Comparison of ENCODE assay signal across 13 cellular contexts in the genomic region with DNA sequence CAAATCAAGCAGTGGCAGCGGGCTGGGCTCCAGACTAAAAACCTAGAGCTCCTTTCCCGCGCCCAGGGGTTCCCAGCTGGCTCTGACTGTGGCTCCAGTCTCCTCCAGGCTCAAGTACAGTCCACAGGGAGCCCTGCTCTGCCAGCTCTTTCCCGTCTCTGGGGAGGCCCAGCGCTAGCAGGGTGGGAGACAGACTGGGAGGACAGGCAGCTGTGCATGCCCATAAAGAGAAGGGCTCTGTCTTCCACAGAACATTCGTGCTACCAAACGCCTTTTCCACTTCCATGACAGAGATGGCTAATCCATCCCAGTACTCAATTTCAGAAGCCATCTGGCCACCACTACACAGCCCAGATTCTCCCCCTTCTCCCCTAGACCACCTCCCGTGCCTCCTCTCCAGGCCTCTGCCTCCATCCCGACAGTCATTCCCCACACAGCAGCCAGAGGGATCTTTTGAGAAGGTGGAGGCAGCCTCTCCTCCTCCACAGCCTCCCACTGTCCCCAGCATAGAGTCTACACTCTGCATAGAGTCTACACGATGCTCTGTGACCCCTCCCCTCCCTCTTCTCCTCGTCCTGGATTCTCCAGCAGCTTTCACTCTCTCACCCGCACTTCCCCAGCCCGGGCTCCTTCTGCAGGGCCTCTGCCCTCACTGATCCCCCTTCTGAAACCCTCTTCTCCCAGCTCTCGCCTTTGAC. TPM values are rescaled to one million over a fixed set of nuclear protein-coding genes. Genes with fewer than 3 reads are reported as not detected.
DNase-seq lines count a peak whose midpoint lies in the region; ATAC-seq and TF ChIP-seq lines count a peak whose summit lies in the region.
"Had no signal": no experiment of that assay in that cellular context is flagged by ENCODE, and none has a peak within 500 bp of the region (broad histone marks: within the 10 kb centered on the region; RNA-seq: fewer than 3 reads in every experiment).

No MANE protein-coding gene starts in this region.

- no peak overlapping the region for H3K4me2 ChIP-seq in GM23338

- no peaks in the 10 kb centered on the region for H3K9me2 ChIP-seq in GM23338 (ENCODE audit: insufficient read depth)

- TF ChIP-seq CTCF in brain (conservative IDR thresholded peaks at IDR 0.05) (no peak), neural crest cell (conservative IDR thresholded peaks at IDR 0.05) (no peak), GM23338 (conservative IDR thresholded peaks at IDR 0.05; ENCODE audit: low read depth in 2 of 2) (no peak)

- peaks cover 0 to 4% (median 1%) of the 10 kb centered on the region in 4 donors for H3K4me1 Mint-ChIP-seq in CD4-positive, alpha-beta memory T cell
- H3K4me1 Mint-ChIP-seq in brain: peaks cover 29% of the 10 kb centered on the region
- H3K4me1 Mint-ChIP-seq in neural crest cell: no peaks in the 10 kb centered on the region
- no peaks in the 10 kb centered on the region for H3K4me1 Mint-ChIP-seq in GM23338

- H3K36me3 ChIP-seq in CD4-positive, alpha-beta memory T cell (ENCODE audit: insufficient read depth, low read length): no peaks in the 10 kb centered on the region
- no peaks in the 10 kb centered on the region for H3K36me3 ChIP-seq in GM23338 (ENCODE audit: insufficient read depth)
- H3K36me3 ChIP-seq: gastrocnemius medialis, pancreas had no signal

- H3F3A ChIP-seq in GM23338 (replicated peaks; ENCODE audit: low read depth): no peaks in the 10 kb centered on the region

- intact Hi-C loops in CD4-positive, alpha-beta memory T cell (cut with micrococcal nuclease): no loop called here

- H3K9me3 Mint-ChIP-seq in CD4-positive, alpha-beta memory T cell: no peaks in the 10 kb centered on the region
- peaks cover 0 to 5% (median 0%) of the 10 kb centered on the region in 5 experiments for H3K9me3 Mint-ChIP-seq in brain
- H3K9me3 Mint-ChIP-seq in neural crest cell: no peaks in the 10 kb centered on the region
- no peaks in the 10 kb centered on the region for H3K9me3 Mint-ChIP-seq in GM23338

- H3K4me3 ChIP-seq in CD4-positive, alpha-beta memory T cell (ENCODE audit: low read length in 2 of 2): no peak overlapping the region
- H3K4me3 ChIP-seq in GM23338: no peak overlapping the region
- H3K4me3 ChIP-seq: gastrocnemius medialis, pancreas, testis had no signal

- H3K27me3 Mint-ChIP-seq in CD4-positive, alpha-beta memory T cell: no peaks in the 10 kb centered on the region
- H3K27me3 Mint-ChIP-seq in brain (peaks cover 9% of the 10 kb centered on the region), neural crest cell (ENCODE audit: low read depth) (no peaks in the 10 kb centered on the region), GM23338 (ENCODE audit: insufficient read depth, low read depth, poor library complexity) (peaks cover 13% of the 10 kb centered on the region)

- no peak overlapping the region for H3K4me3 Mint-ChIP-seq in CD4-positive, alpha-beta memory T cell
- H3K4me3 Mint-ChIP-seq in brain (no peak overlapping the region), neural crest cell (peak overlapping the region; percentile 33), GM23338 (no peak overlapping the region)

- H3K27ac Mint-ChIP-seq in CD4-positive, alpha-beta memory T cell: peak overlapping the region in 4 of 7 donors; percentile 5 to 29 (median 20)
- H3K27ac Mint-ChIP-seq in brain: peak overlapping the region in 3 of 5 experiments; percentile 60 to 67 (median 62)
- peak overlapping the region; percentile 78 for H3K27ac Mint-ChIP-seq in neural crest cell (ENCODE audit: unreplicated experiment)
- H3K27ac Mint-ChIP-seq in GM23338: no peak overlapping the region

- H3K9me3 ChIP-seq in CD4-positive, alpha-beta memory T cell (ENCODE audit: control insufficient read depth in 1 of 2, low read length in 2 of 2): no peaks in the 10 kb centered on the region
- H3K9me3 ChIP-seq: gastrocnemius medialis, pancreas, testis had no signal

- no peaks in the 10 kb centered on the region for H3K27me3 ChIP-seq in CD4-positive, alpha-beta memory T cell (ENCODE audit: insufficient read depth, low read length)
- H3K27me3 ChIP-seq in GM23338 (ENCODE audit: insufficient read depth): 0 out of 2 replicates have a peak, but pooled peaks cover 8% of the 10 kb centered on the region
- H3K27me3 ChIP-seq: gastrocnemius medialis, pancreas, testis had no signal

- POLR2A ChIA-PET in CD4-positive, alpha-beta memory T cell (lab: Charles Lee; ENCODE audit: partially characterized antibody): no interaction called here

- DNase-seq in CD4-positive, alpha-beta memory T cell: no peak
- peak; percentile 34 for DNase-seq in NCI-H1694 (lab: John Stamatoyannopoulos, UW)
- no peak for DNase-seq in neural crest cell (ENCODE audit: low read depth, low spot score)
- no peak for DNase-seq in GM23338 (ENCODE audit: low spot score)
- DNase-seq in NCI-H187 treated with DMSO at 0.1 percent for 48 hours (lab: John Stamatoyannopoulos, UW): no peak
- DNase-seq: amygdala, DMS79 treated with DMSO at 0.1 percent for 48 hours, pancreas, testis had no signal

- peaks cover 2% of the 10 kb centered on the region for H3K4me1 ChIP-seq in CD4-positive, alpha-beta memory T cell (ENCODE audit: insufficient read depth, low read length)
- H3K4me1 ChIP-seq in GM23338 (ENCODE audit: insufficient read depth): no peaks in the 10 kb centered on the region
- H3K4me1 ChIP-seq: pancreas, testis had no signal

- H3K27ac ChIP-seq in CD4-positive, alpha-beta memory T cell (ENCODE audit: low read depth, low read length): no peak overlapping the region
- no peak overlapping the region for H3K27ac ChIP-seq in GM23338 (ENCODE audit: low read depth)
- H3K27ac ChIP-seq: gastrocnemius medialis, pancreas, testis had no signal

- no peaks in the 10 kb centered on the region for H3K79me2 ChIP-seq in GM23338 (replicated peaks; ENCODE audit: insufficient read depth)

- no peaks in the 10 kb centered on the region for H4K20me1 ChIP-seq in GM23338 (replicated peaks; ENCODE audit: insufficient read depth)

- no peak overlapping the region for H2AFZ ChIP-seq in GM23338

- ATAC-seq in GM23338 (no peak), GM21423 (IDR thresholded peaks at IDR 0.05; ENCODE audit: unreplicated experiment) (no peak), GM19395 (IDR thresholded peaks at IDR 0.05; ENCODE audit: unreplicated experiment) (no peak)

- CTCF ChIA-PET in CD4-positive, alpha-beta memory T cell (lab: Charles Lee; ENCODE audit: partially characterized antibody): no interaction called here

- H3K36me3 Mint-ChIP-seq in CD4-positive, alpha-beta memory T cell: no peaks in the 10 kb centered on the region
- H3K36me3 Mint-ChIP-seq in brain (no peaks in the 10 kb centered on the region), neural crest cell (ENCODE audit: low read depth) (no peaks in the 10 kb centered on the region), GM23338 (ENCODE audit: low read depth) (no peaks in the 10 kb centered on the region)

TF ChIP-seq in GM23338, 12 proteins besides CTCF, POLR2A, EP300 and RAD21 (continues in another document):
- no peak for TF ChIP-seq EZH2phosphoT487 (IDR thresholded peaks at IDR 0.05; ENCODE audit: unreplicated experiment)
- TF ChIP-seq ZNF331 (CRISPR knock-in tag; IDR thresholded peaks at IDR 0.05; ENCODE audit: low read depth): no peak
- TF ChIP-seq STAT1 (IDR thresholded peaks at IDR 0.05; ENCODE audit: unreplicated experiment): no peak
- TF ChIP-seq EZH2 (IDR thresholded peaks at IDR 0.05; ENCODE audit: low read depth, unreplicated experiment): no peak

RNA-seq across cellular contexts. Expression of a gene that starts 6.8 kb away (rescaled TPM):
- total RNA-seq in CD4-positive, alpha-beta memory T cell: 10 to 100 TPM; 43.6 to 44.7 TPM
- 10 to 100 TPM in 1 of 2 donors, 1 to 10 TPM in 1; 2.8 to 10.2 TPM for polyA plus RNA-seq in CD4-positive, alpha-beta memory T cell
- 15.2 TPM for polyA plus RNA-seq in brain (ENCODE audit: insufficient read depth, low read depth, low replicate concordance)
- total RNA-seq in neural crest cell: 24.2 and 24.3 TPM in 2 replicates
- total RNA-seq in GM23338 (2014; rRNA removed; shearing (Covaris generic)): 14.7 and 15.8 TPM in 2 replicates
- polyA plus RNA-seq in GM23338 (2016; fragmentation: Nextera tagmentation; extraction: Ambion mirVana): 5.6 and 5.9 TPM in 2 replicates
